8 cellular contexts compared by ENCODE assay signal in genomic region chr2:131105950-131106801, GRCh38. TPM values are rescaled to one million over a fixed set of nuclear protein-coding genes. Genes with fewer than 3 reads are reported as not detected.
DNase-seq lines count a peak whose midpoint lies in the region; ATAC-seq and TF ChIP-seq lines count a peak whose summit lies in the region.

No MANE protein-coding gene starts in this region.

- no peak for TF ChIP-seq CTCF in lower lobe of right lung (IDR thresholded peaks at IDR 0.05)

- H3K4me3 Mint-ChIP-seq in dendritic cell treated with granulocyte-macrophage colony-stimulating factor and Interleukin-4, amounts not matched to agents 40 ng/mL and 50 ng/mL, for 4 days: peak overlapping the region; percentile 99

- no peaks in the 10 kb centered on the region for H3K9me3 Mint-ChIP-seq in dendritic cell treated with granulocyte-macrophage colony-stimulating factor and Interleukin-4, amounts not matched to agents 40 ng/mL and 50 ng/mL, for 4 days

- H3K36me3 ChIP-seq in ES-I3 (ENCODE audit: insufficient read depth, low read length) (no peaks in the 10 kb centered on the region), HUES6 (ENCODE audit: control insufficient read depth, insufficient read depth, low read length) (no peaks in the 10 kb centered on the region; the same call in 1 of the 2 replicates), lower lobe of right lung (peaks cover 8% of the 10 kb centered on the region)

- DNase-seq in T-helper 9 cell (peak; percentile 1), lower lobe of right lung (peak; percentile 58), NCI-H524 treated with DMSO at 0.1 percent for 48 hours (lab: John Stamatoyannopoulos, UW) (no peak)
- peak; percentile 55 for DNase-seq in stimulated activated CD8-positive, alpha-beta memory T cell treated with anti-CD3 and anti-CD28 coated beads, Interleukin-4, amount 100 ng/mL, for 24 hours (ENCODE audit: low read depth)

- intact Hi-C loops in dendritic cell treated with granulocyte-macrophage colony-stimulating factor and Interleukin-4, amounts not matched to agents 40 ng/mL and 50 ng/mL, for 4 days (cut with micrococcal nuclease): loop anchor here (1.0 to 2.0 kb wide), 2 partner anchors 13 to 387 kb away; partner anchors contain the start of genes FAM168B and MZT2A
- intact Hi-C loops in lower lobe of right lung (cut with DNase I): no loop called here

- no peaks in the 10 kb centered on the region for H3K27me3 ChIP-seq in HUES6 (ENCODE audit: control insufficient read depth, insufficient read depth, low read length)
- no peaks in the 10 kb centered on the region for H3K27me3 ChIP-seq in lower lobe of right lung (ENCODE audit: low read depth)

- no peaks in the 10 kb centered on the region for H3K27me3 Mint-ChIP-seq in dendritic cell treated with granulocyte-macrophage colony-stimulating factor and Interleukin-4, amounts not matched to agents 40 ng/mL and 50 ng/mL, for 4 days

- H3K9me3 ChIP-seq in ES-I3 (ENCODE audit: control insufficient read depth, insufficient read depth, low read length) (no peaks in the 10 kb centered on the region), HUES6 (ENCODE audit: control insufficient read depth, insufficient read depth, low read depth, low read length) (no peaks in the 10 kb centered on the region), lower lobe of right lung (no peaks in the 10 kb centered on the region)

- peak overlapping the region; percentile 89 for H3K9ac ChIP-seq in ES-I3 (ENCODE audit: low read depth, low read length)
- peak overlapping the region; percentile 73 for H3K9ac ChIP-seq in HUES6 (ENCODE audit: low read length)

- H3K4me1 ChIP-seq in ES-I3 (ENCODE audit: insufficient read depth, low read length) (peaks cover 8% of the 10 kb centered on the region; the same call in 1 of the 2 replicates), HUES6 (ENCODE audit: control insufficient read depth, insufficient read depth, low read length) (peaks cover 16% of the 10 kb centered on the region), lower lobe of right lung (peaks cover 26% of the 10 kb centered on the region)

- H3K4me3 ChIP-seq in HUES6 (ENCODE audit: low read depth, low read length) (peak overlapping the region; percentile 98), lower lobe of right lung (peak overlapping the region; percentile 88)

- H3K4me1 Mint-ChIP-seq in dendritic cell treated with granulocyte-macrophage colony-stimulating factor and Interleukin-4, amounts not matched to agents 40 ng/mL and 50 ng/mL, for 4 days (ENCODE audit: low read depth): peaks cover 53% of the 10 kb centered on the region

- H3K36me3 Mint-ChIP-seq in dendritic cell treated with granulocyte-macrophage colony-stimulating factor and Interleukin-4, amounts not matched to agents 40 ng/mL and 50 ng/mL, for 4 days (ENCODE audit: low read depth): peaks cover 60% of the 10 kb centered on the region

- ATAC-seq in GM21423 (IDR thresholded peaks at IDR 0.05; ENCODE audit: unreplicated experiment): peak; percentile 36
- peak; percentile 58 to 60 for ATAC-seq in lower lobe of right lung

- H3K27ac Mint-ChIP-seq in dendritic cell treated with granulocyte-macrophage colony-stimulating factor and Interleukin-4, amounts not matched to agents 40 ng/mL and 50 ng/mL, for 4 days: peak overlapping the region; percentile 99

- H3K27ac ChIP-seq in HUES6 (ENCODE audit: low read depth, low read length) (peak overlapping the region; percentile 49; the same call in 1 of the 2 replicates), lower lobe of right lung (peak overlapping the region; percentile 96)

RNA-seq across cellular contexts. Expression of gene PLEKHB2, which starts 1.0 kb away (rescaled TPM):
- 91.4 TPM for total RNA-seq in lower lobe of right lung

RNA-seq across cellular contexts. Expression of gene FAM168B, which starts 12.9 kb away (rescaled TPM):
- 74.1 TPM for total RNA-seq in lower lobe of right lung
